Comparison of ENCODE assay signal across 8 cellular contexts in genomic region chr11:62880803-62881578, GRCh38. TPM values are rescaled to one million over a fixed set of nuclear protein-coding genes. Genes with fewer than 3 reads are reported as not detected.
DNase-seq lines count a peak whose midpoint lies in the region; ATAC-seq lines count a peak whose summit lies in the region.

Gene SLC3A2 (plus strand): TSS chr11:62880896. CDS start chr11:62881024, 128 bp downstream.

- CTCF ChIA-PET in CD4-positive, alpha-beta memory T cell (lab: Charles Lee; ENCODE audit: partially characterized antibody), result interaction anchor here (0.6 to 4.0 kb wide), 21 partner anchors 9 to 456 kb away, joined by 3 to 22 read pairs (median 4); partner anchors contain the start of genes HNRNPUL2, TMEM179B and TUT1

- peak within 1 kb of the TSS; percentile 93 to 100 (median 100) for H3K4me3 Mint-ChIP-seq in CD4-positive, alpha-beta memory T cell
- peak within 1 kb of the TSS; percentile 100 for H3K4me3 Mint-ChIP-seq in memory B cell

- intact Hi-C loops in CD4-positive, alpha-beta memory T cell (cut with micrococcal nuclease), result loop anchor here (1.0 to 10.0 kb wide), 11 partner anchors 19 to 1089 kb away; partner anchors contain the start of genes FEN1, HNRNPUL2, NXF1 and STX5

- H3K4me1 ChIP-seq in CD4-positive, alpha-beta memory T cell (ENCODE audit: insufficient read depth, low read length), result peaks cover 52% of the 10 kb centered on the region

- H3K9me3 Mint-ChIP-seq in CD4-positive, alpha-beta memory T cell, result no peaks in the 10 kb centered on the region
- no peaks in the 10 kb centered on the region for H3K9me3 Mint-ChIP-seq in memory B cell

- ATAC-seq in GM19328 (IDR thresholded peaks at IDR 0.05; ENCODE audit: unreplicated experiment), result peak; percentile 61
- peak; percentile 38 for ATAC-seq in HG03469 (IDR thresholded peaks at IDR 0.05; ENCODE audit: unreplicated experiment)
- ATAC-seq in memory B cell (ENCODE audit: low read depth), result peak; percentile 79

- peak within 1 kb of the TSS; percentile 93 to 100 (median 99) for H3K27ac Mint-ChIP-seq in CD4-positive, alpha-beta memory T cell
- H3K27ac Mint-ChIP-seq in memory B cell, result peak within 1 kb of the TSS; percentile 95

- peak within 1 kb of the TSS; percentile 96 to 98 for H3K4me3 ChIP-seq in CD4-positive, alpha-beta memory T cell (ENCODE audit: low read length in 2 of 2)

- no peaks in the 10 kb centered on the region for H3K9me3 ChIP-seq in CD4-positive, alpha-beta memory T cell (ENCODE audit: control insufficient read depth in 1 of 2, low read length in 2 of 2)

- H3K36me3 Mint-ChIP-seq in CD4-positive, alpha-beta memory T cell, result peaks cover 40 to 55% of the 10 kb centered on the region in 2 donors
- peaks cover 27% of the 10 kb centered on the region for H3K36me3 Mint-ChIP-seq in memory B cell

- POLR2A ChIA-PET in CD4-positive, alpha-beta memory T cell (lab: Charles Lee; ENCODE audit: partially characterized antibody), result interaction anchor here (0.5 to 7.2 kb wide), 44 partner anchors 9 to 1451 kb away, joined by 3 to 138 read pairs (median 6); partner anchors contain the start of genes BSCL2, C11orf98, CPSF7 and CSKMT

- peaks cover 33% of the 10 kb centered on the region for H3K36me3 ChIP-seq in CD4-positive, alpha-beta memory T cell (ENCODE audit: insufficient read depth, low read length)

- H3K27me3 Mint-ChIP-seq in CD4-positive, alpha-beta memory T cell, result no peaks in the 10 kb centered on the region
- H3K27me3 Mint-ChIP-seq in memory B cell, result no peaks in the 10 kb centered on the region

- H3K4me1 Mint-ChIP-seq in CD4-positive, alpha-beta memory T cell, result peaks cover 26 to 60% (median 41%) of the 10 kb centered on the region in 4 donors
- peaks cover 26% of the 10 kb centered on the region for H3K4me1 Mint-ChIP-seq in memory B cell

- peak within 1 kb of the TSS; percentile 93 for H3K27ac ChIP-seq in CD4-positive, alpha-beta memory T cell (ENCODE audit: low read depth, low read length)

- peak; percentile 85 to 89 (median 88) for DNase-seq in CD4-positive, alpha-beta memory T cell
- DNase-seq in NCI-H82 treated with DMSO at 0.1 percent for 48 hours (lab: John Stamatoyannopoulos, UW; ENCODE audit: unreplicated experiment) (peak; percentile 36), memory B cell (ENCODE audit: low spot score in 2 of 2) (peak; percentile 84 to 88)
- peak; percentile 31 to 80 for DNase-seq in activated CD8-positive, alpha-beta memory T cell treated with anti-CD3 and anti-CD28 coated beads for 1 hour (ENCODE audit: extremely low read depth in 1 of 2, low read depth in 1 of 2)
- peak; percentile 75 for DNase-seq in effector CD8-positive, alpha-beta T cell (lab: John Stamatoyannopoulos, UW)
- peak; percentile 85 for DNase-seq in stimulated activated CD8-positive, alpha-beta memory T cell treated with anti-CD3 and anti-CD28 coated beads, Interleukin-12 subunit alpha, Interleukin-12 subunit beta, amount 100 ng/mL, for 4 hours (ENCODE audit: low read depth)

- no peaks in the 10 kb centered on the region for H3K27me3 ChIP-seq in CD4-positive, alpha-beta memory T cell (ENCODE audit: insufficient read depth, low read length)

RNA-seq across cellular contexts. Expression of gene SLC3A2, which starts in this region (rescaled TPM):
- 100 to 1,000 TPM; 205 to 215 TPM for total RNA-seq in CD4-positive, alpha-beta memory T cell
- 100 to 1,000 TPM; 157 to 226 TPM for polyA plus RNA-seq in CD4-positive, alpha-beta memory T cell

Comparison
In these comparisons a context has a peak if more than half of its experiments do, and no peak if none do; other contexts are left out.
1. Peak in every context shown above with its lines: DNase-seq, ATAC-seq, H3K4me3 ChIP-seq and H3K27ac ChIP-seq.
2. DNase-seq: peak in every context shown above with its lines; median percentile 88 in CD4-positive, alpha-beta memory T cell; 86 in memory B cell; 85 in stimulated activated CD8-positive, alpha-beta memory T cell treated with anti-CD3 and anti-CD28 coated beads, Interleukin-12 subunit alpha, Interleukin-12 subunit beta, amount 100 ng/mL, for 4 hours; 75 in effector CD8-positive, alpha-beta T cell; 56 in activated CD8-positive, alpha-beta memory T cell treated with anti-CD3 and anti-CD28 coated beads for 1 hour; 36 in NCI-H82 treated with DMSO at 0.1 percent for 48 hours.